ENCODE assay signal across 1 cellular context in the genomic region with DNA sequence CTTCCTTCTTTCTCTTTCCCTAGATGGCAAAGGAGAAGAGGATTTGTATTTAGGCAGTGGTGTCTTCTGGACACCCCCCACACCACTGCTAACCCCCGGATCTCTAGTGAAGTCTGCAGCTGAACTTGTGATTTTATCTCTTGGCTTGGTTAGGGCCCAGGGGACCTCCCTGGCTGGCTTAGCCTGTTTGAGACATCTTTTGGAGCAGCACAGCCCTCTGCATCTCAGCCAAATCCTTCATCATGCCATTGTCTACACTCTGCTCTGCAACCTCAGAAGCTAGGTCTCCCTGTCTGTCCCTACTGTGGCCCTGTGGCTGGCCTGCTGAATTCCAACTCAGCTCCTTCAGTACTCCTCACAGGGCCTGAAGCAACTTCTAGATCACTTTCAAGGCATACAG.
TF ChIP-seq lines count a peak whose summit lies in the region.

No MANE protein-coding gene starts in this region.

TF ChIP-seq in IMR-90, 13 proteins besides CTCF, POLR2A, EP300 and RAD21:
- TF ChIP-seq RFX5 (IDR thresholded peaks at IDR 0.05; ENCODE audit: low read depth, low read length): no peak
- no peak for TF ChIP-seq CHD1 (IDR thresholded peaks at IDR 0.05; ENCODE audit: low read depth, low read length)
- TF ChIP-seq SMC3 (IDR thresholded peaks at IDR 0.05; ENCODE audit: low read depth, low read length): no peak
- TF ChIP-seq NFE2L2 (IDR thresholded peaks at IDR 0.05; ENCODE audit: low read depth, low read length): no peak
- TF ChIP-seq, protein P1, sequence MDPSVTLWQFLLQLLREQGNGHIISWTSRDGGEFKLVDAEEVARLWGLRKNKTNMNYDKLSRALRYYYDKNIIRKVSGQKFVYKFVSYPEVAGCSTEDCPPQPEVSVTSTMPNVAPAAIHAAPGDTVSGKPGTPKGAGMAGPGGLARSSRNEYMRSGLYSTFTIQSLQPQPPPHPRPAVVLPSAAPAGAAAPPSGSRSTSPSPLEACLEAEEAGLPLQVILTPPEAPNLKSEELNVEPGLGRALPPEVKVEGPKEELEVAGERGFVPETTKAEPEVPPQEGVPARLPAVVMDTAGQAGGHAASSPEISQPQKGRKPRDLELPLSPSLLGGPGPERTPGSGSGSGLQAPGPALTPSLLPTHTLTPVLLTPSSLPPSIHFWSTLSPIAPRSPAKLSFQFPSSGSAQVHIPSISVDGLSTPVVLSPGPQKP (IDR thresholded peaks at IDR 0.05; ENCODE audit: borderline replicate concordance, low read depth, low read length): no peak
- TF ChIP-seq CEBPB (IDR thresholded peaks at IDR 0.05; ENCODE audit: low read depth, low read length): no peak
- no peak for TF ChIP-seq FOS (IDR thresholded peaks at IDR 0.05; ENCODE audit: low read depth, low read length)
- no peak for TF ChIP-seq MXI1 (IDR thresholded peaks at IDR 0.05; ENCODE audit: borderline replicate concordance, low read depth, low read length)
- TF ChIP-seq, protein P2, sequence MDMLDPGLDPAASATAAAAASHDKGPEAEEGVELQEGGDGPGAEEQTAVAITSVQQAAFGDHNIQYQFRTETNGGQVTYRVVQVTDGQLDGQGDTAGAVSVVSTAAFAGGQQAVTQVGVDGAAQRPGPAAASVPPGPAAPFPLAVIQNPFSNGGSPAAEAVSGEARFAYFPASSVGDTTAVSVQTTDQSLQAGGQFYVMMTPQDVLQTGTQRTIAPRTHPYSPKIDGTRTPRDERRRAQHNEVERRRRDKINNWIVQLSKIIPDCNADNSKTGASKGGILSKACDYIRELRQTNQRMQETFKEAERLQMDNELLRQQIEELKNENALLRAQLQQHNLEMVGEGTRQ (IDR thresholded peaks at IDR 0.05; ENCODE audit: low read depth, low read length): no peak
- no peak for TF ChIP-seq MAFK (IDR thresholded peaks at IDR 0.05; ENCODE audit: low read depth, low read length)
- no peak for TF ChIP-seq BHLHE40 (IDR thresholded peaks at IDR 0.05; ENCODE audit: low read depth, low read length)
- TF ChIP-seq MAZ (IDR thresholded peaks at IDR 0.05; ENCODE audit: borderline replicate concordance, low read depth, low read length): no peak
- no peak for TF ChIP-seq RCOR1 (IDR thresholded peaks at IDR 0.05; ENCODE audit: insufficient replicate concordance, low read length)
